ENCODE assay signal across 7 cellular contexts in the genomic region with DNA sequence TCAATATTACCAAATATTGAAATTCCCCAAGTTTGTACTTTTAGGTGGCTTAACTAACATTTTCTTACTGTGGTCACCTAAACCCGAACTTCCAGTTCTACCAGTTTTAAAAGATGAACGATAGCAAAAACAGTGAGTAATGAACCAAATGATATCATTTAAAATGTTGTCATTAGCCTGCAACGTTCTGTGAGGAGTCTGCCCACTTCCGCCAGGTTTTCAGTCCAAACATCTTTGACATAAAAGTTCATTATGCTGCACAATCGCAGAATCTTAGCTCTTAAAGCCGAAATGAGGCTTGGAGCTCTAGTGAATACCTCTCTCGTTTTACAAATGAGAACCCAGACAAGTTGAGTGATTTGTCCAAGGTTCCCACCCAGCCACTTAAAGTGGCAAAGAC. TPM values are rescaled to one million over a fixed set of nuclear protein-coding genes. Genes with fewer than 3 reads are reported as not detected.
A peak's percentile ranks its signal among the peaks of the same experiment; 100 is the strongest.
DNase-seq lines count a peak whose midpoint lies in the region; ATAC-seq and TF ChIP-seq lines count a peak whose summit lies in the region.

No MANE protein-coding gene starts in this region.

- H3K4me3 ChIP-seq in GM12864 (ENCODE audit: low read depth, low read length) (peak overlapping the region; percentile 93), Peyer's patch (peak overlapping the region; percentile 59 to 88 (median 64)), neuronal stem cell (ENCODE audit: low read length in 2 of 2) (peak overlapping the region; percentile 75 to 99)

- H3K4ac ChIP-seq in neuronal stem cell (ENCODE audit: low read length), result no peak overlapping the region

- H3K23ac ChIP-seq in neuronal stem cell (ENCODE audit: low read depth, low read length, poor library complexity), result no peak overlapping the region

- DNase-seq in GM12864 (ENCODE audit: low read depth) (no peak), Peyer's patch (no peak), endothelial cell (ENCODE audit: low spot score) (no peak), neuronal stem cell (ENCODE audit: low spot score) (no peak), NCI-H128 (lab: John Stamatoyannopoulos, UW; ENCODE audit: unreplicated experiment) (no peak)

- peak overlapping the region; percentile 71 to 92 (median 88) for H3K27ac ChIP-seq in Peyer's patch
- no peak overlapping the region for H3K27ac ChIP-seq in neuronal stem cell (replicated peaks; ENCODE audit: low read length)

- H3K9me3 Mint-ChIP-seq in endothelial cell (ENCODE audit: unreplicated experiment), result no peaks in the 10 kb centered on the region

- no peak overlapping the region for H2BK15ac ChIP-seq in neuronal stem cell (ENCODE audit: low read length)

- peak overlapping the region; percentile 94 for H3K4me3 Mint-ChIP-seq in endothelial cell (ENCODE audit: unreplicated experiment)

- H3K4me2 ChIP-seq in neuronal stem cell (ENCODE audit: insufficient read depth, low read length, poor library complexity, severe bottlenecking), result peak overlapping the region; percentile 43

- H2AK5ac ChIP-seq in neuronal stem cell (ENCODE audit: low read depth, low read length), result no peak overlapping the region

- H2BK12ac ChIP-seq in neuronal stem cell (ENCODE audit: low read length), result no peak overlapping the region

- H3K36me3 Mint-ChIP-seq in endothelial cell (ENCODE audit: low read depth, unreplicated experiment), result no peaks in the 10 kb centered on the region

- H2BK120ac ChIP-seq in neuronal stem cell (ENCODE audit: low read depth, low read length), result no peak overlapping the region

- H3K36me3 ChIP-seq in Peyer's patch, result no peaks in the 10 kb centered on the region
- peaks cover 6 to 28% of the 10 kb centered on the region in 2 donors for H3K36me3 ChIP-seq in neuronal stem cell (replicated peaks in 1 of 2; ENCODE audit: control insufficient read depth in 2 of 2, insufficient read depth in 2 of 2, low read length in 2 of 2)

- H3K9ac ChIP-seq in neuronal stem cell (ENCODE audit: low read depth, low read length, poor library complexity), result peak overlapping the region; percentile 88

- H3K4me1 Mint-ChIP-seq in endothelial cell (ENCODE audit: unreplicated experiment), result peaks cover 5% of the 10 kb centered on the region

- ATAC-seq in GM18858 (IDR thresholded peaks at IDR 0.05; ENCODE audit: unreplicated experiment) (no peak), HG03175 (IDR thresholded peaks at IDR 0.05; ENCODE audit: unreplicated experiment) (no peak)

- H3K9me3 ChIP-seq in Peyer's patch (no peaks in the 10 kb centered on the region), neuronal stem cell (replicated peaks in 1 of 2; ENCODE audit: control insufficient read depth in 2 of 2, insufficient read depth in 1 of 2, low read depth in 1 of 2, low read length in 2 of 2) (no peaks in the 10 kb centered on the region)

- no peak for TF ChIP-seq POLR2A in Peyer's patch (IDR thresholded peaks at IDR 0.05)

- no peak overlapping the region for H2BK5ac ChIP-seq in neuronal stem cell (ENCODE audit: low read length)

- no peak overlapping the region for H4K91ac ChIP-seq in neuronal stem cell (ENCODE audit: low read depth, low read length, poor library complexity)

- peaks cover 3% of the 10 kb centered on the region for H3K27me3 Mint-ChIP-seq in endothelial cell (ENCODE audit: unreplicated experiment)

- TF ChIP-seq CTCF in GM12864 (IDR thresholded peaks at IDR 0.05; ENCODE audit: low read depth, low read length, missing control alignments) (no peak), Peyer's patch (IDR thresholded peaks at IDR 0.05) (no peak), endothelial cell (IDR thresholded peaks at IDR 0.05; ENCODE audit: unreplicated experiment) (no peak)

- no CpG with 5 or more reads among the region's 7 CpGs for WGBS in neuronal stem cell (ENCODE audit: extremely low coverage in 2 of 2, insufficient read length in 2 of 2, insufficient replicate concordance in 1 of 2), 2 donors

- no peak overlapping the region for H3K14ac ChIP-seq in neuronal stem cell (ENCODE audit: low read length)

- H3K27me3 ChIP-seq in Peyer's patch (no peaks in the 10 kb centered on the region), neuronal stem cell (ENCODE audit: control insufficient read depth in 3 of 3, insufficient read depth in 3 of 3, low read depth in 1 of 3, low read length in 3 of 3) (peaks cover 0 to 7% (median 0%) of the 10 kb centered on the region in 3 experiments)

- peak overlapping the region; percentile 70 for H3K27ac Mint-ChIP-seq in endothelial cell (ENCODE audit: unreplicated experiment)

- H3K18ac ChIP-seq in neuronal stem cell (ENCODE audit: low read length), result no peak overlapping the region

- H2AFZ ChIP-seq in neuronal stem cell (ENCODE audit: low read length), result peak overlapping the region; percentile 86

- no peak overlapping the region for H4K8ac ChIP-seq in neuronal stem cell (ENCODE audit: low read depth, low read length)

- H3K4me1 ChIP-seq in Peyer's patch, result no peaks in the 10 kb centered on the region
- H3K4me1 ChIP-seq in neuronal stem cell (ENCODE audit: control insufficient read depth in 2 of 2, insufficient read depth in 1 of 2, low read depth in 1 of 2, low read length in 2 of 2), result peaks cover 0 to 1% of the 10 kb centered on the region in 2 donors

- H3K79me1 ChIP-seq in neuronal stem cell (ENCODE audit: low read depth, low read length), result no peaks in the 10 kb centered on the region

RNA-seq across cellular contexts. Expression of gene PIGA, which starts 0.8 kb away (rescaled TPM):
- 10 to 100 TPM in 2 of 4 donors, 1 to 10 TPM in 2; 3.9 to 14.9 (median 10.6) TPM for total RNA-seq in Peyer's patch
- 12.8 TPM for total RNA-seq in endothelial cell (ENCODE audit: unreplicated experiment)
- polyA plus RNA-seq in neuronal stem cell (2013, experiment 1 of 2), result 9.9 TPM
- polyA plus RNA-seq in neuronal stem cell (2013, experiment 2 of 2), result 10.2 TPM

RNA-seq across cellular contexts. Expression of gene ASB11, which starts 19.1 kb away (rescaled TPM):
- total RNA-seq in Peyer's patch, result not detected
- not detected for total RNA-seq in endothelial cell (ENCODE audit: unreplicated experiment)
- polyA plus RNA-seq in neuronal stem cell (2013, experiment 1 of 2), result not detected
- not detected for polyA plus RNA-seq in neuronal stem cell (2013, experiment 2 of 2)

RNA-seq across cellular contexts. Expression of gene VEGFD, which starts 49.7 kb away (rescaled TPM):
- total RNA-seq in Peyer's patch (1 to 10 TPM in 2 of 4 donors, not detected in 2; 1.9 to 3.4 TPM), endothelial cell (ENCODE audit: unreplicated experiment) (0.56 TPM)
- polyA plus RNA-seq in neuronal stem cell (2013, experiment 1 of 2), result 0.15 TPM
- 0.15 TPM for polyA plus RNA-seq in neuronal stem cell (2013, experiment 2 of 2)
